Comparison of ENCODE assay signal across 8 cellular contexts in the genomic region with DNA sequence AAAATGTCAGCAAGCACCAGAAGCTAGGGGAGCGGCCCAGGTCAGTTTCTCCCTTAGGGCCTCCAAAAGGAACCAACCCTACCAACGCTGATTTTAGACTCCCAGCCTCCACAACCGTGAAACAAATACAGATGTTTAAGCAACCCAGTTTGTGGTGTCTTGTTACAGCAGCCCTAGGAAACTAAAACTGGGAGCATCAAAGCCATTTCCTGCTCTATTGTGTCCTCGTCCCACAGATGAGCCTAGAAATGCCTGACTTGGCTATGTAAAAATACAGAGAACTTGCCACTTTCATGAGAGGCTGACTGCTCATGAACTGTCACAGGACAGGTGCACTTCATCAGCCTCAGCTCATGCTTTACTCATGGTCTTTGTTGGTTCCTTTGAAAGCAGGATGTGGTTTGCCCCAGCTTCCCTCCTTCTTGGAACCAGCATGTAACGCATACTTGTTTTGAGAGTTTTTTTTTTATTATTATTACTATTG.
A peak's percentile ranks its signal among the peaks of the same experiment; 100 is the strongest.
DNase-seq lines count a peak whose midpoint lies in the region; ATAC-seq, FAIRE-seq and TF ChIP-seq lines count a peak whose summit lies in the region.

No MANE protein-coding gene starts in this region.

- no peak overlapping the region for H2AK5ac ChIP-seq in trophoblast cell (ENCODE audit: low read length)

- no peaks in the 10 kb centered on the region for H3K9me1 ChIP-seq in K562 (ENCODE audit: control insufficient read depth, insufficient read depth, low read length)

- H3K4me1 ChIP-seq in K562 (replicated peaks in 1 of 2; ENCODE audit: control insufficient read depth in 2 of 2, insufficient read depth in 2 of 2, low read length in 2 of 2) (peaks cover 7 to 17% of the 10 kb centered on the region in 2 experiments; a peak in 3 of 5 replicates), trophoblast cell (ENCODE audit: control insufficient read depth in 1 of 2, insufficient read depth in 2 of 2, low read length in 2 of 2) (peaks cover 4 to 5% of the 10 kb centered on the region in 2 experiments), tibial nerve (peaks cover 0 to 5% (median 0%) of the 10 kb centered on the region in 4 donors)

- no peak overlapping the region for H2BK12ac ChIP-seq in trophoblast cell (ENCODE audit: low read length)

- intact Hi-C loops in K562 (cut with micrococcal nuclease), result no loop called here

- DNase-seq in BJ (ENCODE audit: low read depth) (peak; percentile 77), T-helper 22 cell (ENCODE audit: low read depth) (peak; percentile 73), K562 (ENCODE audit: extremely low read depth in 1 of 4, low spot score in 3 of 4) (no peak), trophoblast cell (peak; percentile 22 to 58), tibial nerve (ENCODE audit: low spot score in 2 of 2) (no peak), COLO668 (lab: John Stamatoyannopoulos, UW; ENCODE audit: unreplicated experiment) (no peak)

- TF ChIP-seq EP300 in K562 (IDR thresholded peaks at IDR 0.05; ENCODE audit: low read length) (no peak), tibial nerve (IDR thresholded peaks at IDR 0.05) (peak in 1 of 2 donors; percentile 12)

- H2BK5ac ChIP-seq in trophoblast cell (ENCODE audit: low read depth, low read length, poor library complexity), result no peak overlapping the region

- no peak overlapping the region for H4K91ac ChIP-seq in trophoblast cell (ENCODE audit: low read depth, low read length)

- no peak for TF ChIP-seq RAD21 in K562 (CRISPR knock-in tag; conservative IDR thresholded peaks at IDR 0.05 in 1 of 2, IDR thresholded peaks at IDR 0.05 in 1 of 2)

- no peak overlapping the region for H3K18ac ChIP-seq in trophoblast cell (ENCODE audit: low read length)

- H3K23ac ChIP-seq in trophoblast cell (ENCODE audit: low read length), result no peak overlapping the region

- H4K8ac ChIP-seq in trophoblast cell (ENCODE audit: low read depth, low read length), result no peak overlapping the region

- H3K4me3 ChIP-seq in BJ (ENCODE audit: low read depth, low read length), result no peak overlapping the region
- no peak overlapping the region for H3K4me3 ChIP-seq in K562
- no peak overlapping the region for H3K4me3 ChIP-seq in trophoblast cell (ENCODE audit: low read depth, low read length)
- no peak overlapping the region for H3K4me3 ChIP-seq in tibial nerve

- peak overlapping the region; percentile 56 for H2AFZ ChIP-seq in K562 (ENCODE audit: low read depth, low read length)
- H2AFZ ChIP-seq in trophoblast cell (ENCODE audit: insufficient read depth, low read length, poor library complexity), result no peak overlapping the region

- peaks cover 3% of the 10 kb centered on the region for H3K79me1 ChIP-seq in trophoblast cell (ENCODE audit: low read length)

- TF ChIP-seq CTCF in BJ (IDR thresholded peaks at IDR 0.05; ENCODE audit: insufficient read depth, low read depth, low read length) (no peak), K562 (IDR thresholded peaks at IDR 0.05 in 2 of 3, conservative IDR thresholded peaks at IDR 0.05 in 1 of 3; ENCODE audit: insufficient read depth in 2 of 3, low read depth in 1 of 3, low read length in 3 of 3) (no peak), tibial nerve (IDR thresholded peaks at IDR 0.05) (no peak)

- POLR2A ChIA-PET in BJ (lab: Charles Lee) (interaction anchor here (0.7 kb wide), 2 partner anchors 17 to 97 kb away, joined by 3 to 9 read pairs; a partner anchor contains a TSS), K562 (lab: Yijun Ruan, JAX) (interaction anchor here (0.7 kb wide), 1 partner anchor 78 kb away, joined by 3 read pairs; no protein-coding TSS in a partner anchor)

- H3K14ac ChIP-seq in trophoblast cell (ENCODE audit: low read length), result no peak overlapping the region

- ATAC-seq in GM19372 (IDR thresholded peaks at IDR 0.05; ENCODE audit: low read depth, unreplicated experiment) (peak; percentile 65), HG03442 (IDR thresholded peaks at IDR 0.05; ENCODE audit: unreplicated experiment) (peak; percentile 87), K562 (no peak)

- H4K12ac ChIP-seq in trophoblast cell (ENCODE audit: low read depth, low read length), result no peak overlapping the region

- no peaks in the 10 kb centered on the region for H3K27me3 ChIP-seq in BJ (ENCODE audit: control insufficient read depth, insufficient read depth, low read length)
- no peaks in the 10 kb centered on the region for H3K27me3 ChIP-seq in K562 (ENCODE audit: control insufficient read depth in 2 of 2, insufficient read depth in 2 of 2, low read length in 2 of 2)
- H3K27me3 ChIP-seq in trophoblast cell (ENCODE audit: insufficient read depth, low read length), result no peaks in the 10 kb centered on the region
- no peaks in the 10 kb centered on the region for H3K27me3 ChIP-seq in tibial nerve

- no peaks in the 10 kb centered on the region for H3K36me3 ChIP-seq in BJ (ENCODE audit: control insufficient read depth, insufficient read depth, low read length)
- H3K36me3 ChIP-seq in K562 (ENCODE audit: control insufficient read depth, insufficient read depth, low read length), result no peaks in the 10 kb centered on the region
- H3K36me3 ChIP-seq in trophoblast cell (ENCODE audit: control insufficient read depth in 1 of 2, insufficient read depth in 2 of 2, low read length in 2 of 2), result peaks cover 0 to 2% of the 10 kb centered on the region in 2 experiments
- no peaks in the 10 kb centered on the region for H3K36me3 ChIP-seq in tibial nerve

- no peak for FAIRE-seq in K562 (lab: Jason Lieb, UNC)

- no peak overlapping the region for H3K4ac ChIP-seq in trophoblast cell (ENCODE audit: low read depth, low read length)

- 57% methylated on average over 5 of the region's 5 CpGs for WGBS in K562 (ENCODE audit: insufficient coverage, low coverage, missing lambda C conversion rate)
- no CpG with 5 or more reads among the region's 5 CpGs for WGBS in trophoblast cell (ENCODE audit: extremely low coverage, insufficient coverage, insufficient read length)
- 44 to 47% methylated on average over 5 of the region's 5 CpGs for WGBS in tibial nerve, 2 donors

- H4K20me1 ChIP-seq in K562 (replicated peaks; ENCODE audit: control insufficient read depth, insufficient read depth, low read length), result no peaks in the 10 kb centered on the region

- H3K9me3 ChIP-seq in K562 (replicated peaks; ENCODE audit: control insufficient read depth, insufficient read depth, low read depth, low read length) (peaks cover 2% of the 10 kb centered on the region), trophoblast cell (ENCODE audit: insufficient read depth, low read depth, low read length) (no peaks in the 10 kb centered on the region), tibial nerve (no peaks in the 10 kb centered on the region)

- H3K4me2 ChIP-seq in K562 (ENCODE audit: insufficient read depth, low read length) (no peak overlapping the region), trophoblast cell (ENCODE audit: low read length) (no peak overlapping the region)

- H3K27ac ChIP-seq in K562 (ENCODE audit: extremely low read depth, low read depth, low read length) (no peak overlapping the region; the same call in 2 of the 3 replicates), trophoblast cell (ENCODE audit: low read depth, low read length) (no peak overlapping the region), tibial nerve (peak overlapping the region in 1 of 4 donors; percentile 66)

- in situ Hi-C loops in K562 (cut with MboI), result no loop called here

- TF ChIP-seq POLR2A in K562 (conservative IDR thresholded peaks at IDR 0.05), result no peak
- TF ChIP-seq POLR2A in tibial nerve (IDR thresholded peaks at IDR 0.05), result no peak

- H3K79me2 ChIP-seq in K562 (ENCODE audit: control insufficient read depth, insufficient read depth, low read length), result no peaks in the 10 kb centered on the region
- no peaks in the 10 kb centered on the region for H3K79me2 ChIP-seq in trophoblast cell (ENCODE audit: control insufficient read depth, insufficient read depth, low read length, poor library complexity)

- H2BK120ac ChIP-seq in trophoblast cell (ENCODE audit: insufficient read depth, low read length, poor library complexity), result no peak overlapping the region

- BruUV-seq in K562 (replicated peaks; lab: Mats Ljungman, UMichigan), result no TSS peak

- CTCF ChIA-PET in BJ (lab: Yijun Ruan, JAX), result interaction anchor here (0.7 to 1.0 kb wide), 2 partner anchors 15 to 49 kb away, joined by 3 read pairs; no protein-coding TSS in a partner anchor
- CTCF ChIA-PET in K562 (lab: Yijun Ruan, JAX; ENCODE audit: low intra/inter-chr PET ratio), result no interaction called here

- H3K9ac ChIP-seq in K562 (ENCODE audit: insufficient read depth in 1 of 2, low read depth in 2 of 2, low read length in 2 of 2) (no peak overlapping the region), trophoblast cell (ENCODE audit: low read length) (no peak overlapping the region)

TF ChIP-seq in K562, 482 proteins besides CTCF, POLR2A, EP300 and RAD21:
- TF ChIP-seq, protein P1, sequence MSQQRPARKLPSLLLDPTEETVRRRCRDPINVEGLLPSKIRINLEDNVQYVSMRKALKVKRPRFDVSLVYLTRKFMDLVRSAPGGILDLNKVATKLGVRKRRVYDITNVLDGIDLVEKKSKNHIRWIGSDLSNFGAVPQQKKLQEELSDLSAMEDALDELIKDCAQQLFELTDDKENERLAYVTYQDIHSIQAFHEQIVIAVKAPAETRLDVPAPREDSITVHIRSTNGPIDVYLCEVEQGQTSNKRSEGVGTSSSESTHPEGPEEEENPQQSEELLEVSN (IDR thresholded peaks at IDR 0.05; ENCODE audit: borderline replicate concordance in 1 of 2, extremely low read depth in 1 of 2, insufficient read depth in 1 of 2, insufficient read length in 1 of 2, low read depth in 1 of 2, low read length in 1 of 2, poor library complexity in 1 of 2, severe bottlenecking in 1 of 2), result peak in 1 of 2 experiments; percentile 50
- TF ChIP-seq MECOM (CRISPR knock-in tag; IDR thresholded peaks at IDR 0.05) (no peak), GABPA (tag; conservative IDR thresholded peaks at IDR 0.05; ENCODE audit: low read depth) (0 out of 2 replicates have a peak, but pooled peaks have one; percentile 40)
TF ChIP-seq in K562: peak in this region for 2.

Comparison
In these comparisons a context has a peak if more than half of its experiments do, and no peak if none do; other contexts are left out.
1. DNase-seq: peak in BJ (single experiment), T-helper 22 cell (single experiment) and trophoblast cell (2 of 2); none in K562 (0 of 4), tibial nerve (0 of 2) and COLO668 (single experiment).